ENCODE assay signal across 11 cellular contexts in the genomic region with DNA sequence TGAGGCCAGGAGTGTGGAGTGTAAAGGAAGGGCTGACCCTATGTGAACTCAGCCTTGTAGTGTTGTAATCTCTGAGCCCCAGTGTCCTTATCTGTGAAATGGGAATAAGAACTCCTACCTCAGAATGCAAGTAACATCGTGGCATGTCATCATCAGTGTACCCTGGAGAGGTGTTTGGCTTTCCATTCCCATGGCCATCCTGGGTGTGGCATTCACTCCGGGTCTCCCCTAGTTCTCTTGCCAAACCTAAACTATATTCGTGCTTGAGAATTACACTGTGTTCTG. TPM values are rescaled to one million over a fixed set of nuclear protein-coding genes. Genes with fewer than 3 reads are reported as not detected.
DNase-seq lines count a peak whose midpoint lies in the region; ATAC-seq and TF ChIP-seq lines count a peak whose summit lies in the region.
"Had no signal": no experiment of that assay in that cellular context is flagged by ENCODE, and none has a peak within 500 bp of the region (broad histone marks: within the 10 kb centered on the region; RNA-seq: fewer than 3 reads in every experiment).

No MANE protein-coding gene starts in this region.

- peak; percentile 50 for DNase-seq in HuH-7 (ENCODE audit: low spot score)
- no peak for DNase-seq in esophagus muscularis mucosa (ENCODE audit: extremely low spot score)
- DNase-seq in psoas muscle = no peak
- no peak for DNase-seq in OCI-LY7 (ENCODE audit: low spot score)
- DNase-seq in NCI-H1092 (lab: John Stamatoyannopoulos, UW) = no peak
- DNase-seq in CD1c-positive myeloid dendritic cell (ENCODE audit: extremely low spot score) = no peak
- DNase-seq: AML-193, amygdala, NCI-H2171 had no signal

- H3K27me3 ChIP-seq in BLaER1 = peaks cover 52% of the 10 kb centered on the region
- no peaks in the 10 kb centered on the region for H3K27me3 ChIP-seq in esophagus muscularis mucosa
- H3K27me3 ChIP-seq in psoas muscle (ENCODE audit: insufficient read depth in 3 of 3, low read length in 2 of 3) = peaks cover 0 to 6% (median 0%) of the 10 kb centered on the region in 3 donors

- ATAC-seq in psoas muscle (no peak), GM21576 (IDR thresholded peaks at IDR 0.05; ENCODE audit: unreplicated experiment) (no peak)

- H3K27ac ChIP-seq in BLaER1 = no peak overlapping the region
- peak overlapping the region; percentile 84 to 91 (median 88) for H3K27ac ChIP-seq in esophagus muscularis mucosa (replicated peaks in 1 of 4)
- no peak overlapping the region for H3K27ac ChIP-seq in psoas muscle
- H3K27ac ChIP-seq in OCI-LY7 (ENCODE audit: low read depth, low read length, poor library complexity, severe bottlenecking) = no peak overlapping the region

- H3K4me3 ChIP-seq in BLaER1 (no peak overlapping the region), esophagus muscularis mucosa (peak overlapping the region; percentile 61 to 91 (median 86)), psoas muscle (peak overlapping the region; percentile 65), OCI-LY7 (ENCODE audit: low read depth, low read length, poor library complexity, severe bottlenecking) (no peak overlapping the region)

- TF ChIP-seq POLR2A in esophagus muscularis mucosa (IDR thresholded peaks at IDR 0.05; ENCODE audit: low read depth) = no peak

- H3K4me2 ChIP-seq in BLaER1 = peak overlapping the region; percentile 100; the same call in 1 of the 2 replicates
- H3K4me2 ChIP-seq in OCI-LY7 (ENCODE audit: low read length) = no peak overlapping the region

- no TSS peak for BruUV-seq in OCI-LY7 (replicated peaks; lab: Mats Ljungman, UMichigan)

- H3K9ac ChIP-seq in BLaER1 = no peak overlapping the region

- H3K9me3 ChIP-seq in BLaER1 (no peaks in the 10 kb centered on the region), esophagus muscularis mucosa (no peaks in the 10 kb centered on the region), psoas muscle (no peaks in the 10 kb centered on the region), OCI-LY7 (ENCODE audit: low read length) (no peaks in the 10 kb centered on the region)

- POLR2A ChIA-PET in OCI-LY7 (lab: Charles Lee) = no interaction called here

- WGBS in esophagus muscularis mucosa = 61% methylated on average over 3 of the region's 3 CpGs
- WGBS in psoas muscle, 3 donors = 53 to 70% (median 66%) methylated on average over 3 of the region's 3 CpGs

- CTCF ChIA-PET in OCI-LY7 (lab: Charles Lee; ENCODE audit: unreplicated experiment) = no interaction called here

- H3K36me3 ChIP-seq in BLaER1 (no peaks in the 10 kb centered on the region), esophagus muscularis mucosa (peaks cover 0 to 11% (median 0%) of the 10 kb centered on the region in 4 donors), psoas muscle (ENCODE audit: insufficient read depth in 1 of 2, low read depth in 1 of 2) (no peaks in the 10 kb centered on the region), OCI-LY7 (ENCODE audit: insufficient read depth, low read length) (no peaks in the 10 kb centered on the region)

- TF ChIP-seq CTCF in esophagus muscularis mucosa (IDR thresholded peaks at IDR 0.05) (no peak), psoas muscle (IDR thresholded peaks at IDR 0.05) (no peak), OCI-LY7 (conservative IDR thresholded peaks at IDR 0.05; ENCODE audit: low read length) (no peak)

- H3K4me1 ChIP-seq in BLaER1 = peaks cover 18% of the 10 kb centered on the region
- peaks cover 30 to 55% (median 48%) of the 10 kb centered on the region in 4 donors for H3K4me1 ChIP-seq in esophagus muscularis mucosa
- no peaks in the 10 kb centered on the region for H3K4me1 ChIP-seq in psoas muscle
- H3K4me1 ChIP-seq in OCI-LY7 (ENCODE audit: insufficient read depth, low read length, poor library complexity, severe bottlenecking) = peaks cover 10% of the 10 kb centered on the region

- TF ChIP-seq EP300 in esophagus muscularis mucosa (IDR thresholded peaks at IDR 0.05) = no peak

- H3K79me2 ChIP-seq in OCI-LY7 (ENCODE audit: insufficient read depth, low read depth, low read length) = no peaks in the 10 kb centered on the region

- H2AFZ ChIP-seq in OCI-LY7 (ENCODE audit: low read length) = no peak overlapping the region

- intact Hi-C loops in esophagus muscularis mucosa (cut with DNase I) = loop anchor here (5.0 to 10.0 kb wide), 2 partner anchors 35 to 417 kb away; a partner anchor contains a TSS
- intact Hi-C loops in psoas muscle (cut with DNase I) = no loop called here
- intact Hi-C loops in OCI-LY7 (cut with micrococcal nuclease; ENCODE audit: unreplicated experiment) = no loop called here

- H4K20me1 ChIP-seq in BLaER1 (peaks cover 12% of the 10 kb centered on the region), OCI-LY7 (ENCODE audit: insufficient read depth, low read length) (no peaks in the 10 kb centered on the region)

- H3K9me2 ChIP-seq in OCI-LY7 (ENCODE audit: insufficient read depth, low read length) = no peaks in the 10 kb centered on the region

RNA-seq across cellular contexts. Expression of a gene that starts 1.9 kb away (rescaled TPM):
- total RNA-seq in esophagus muscularis mucosa (10 to 100 TPM; 12.6 to 37.8 (median 21.2) TPM), psoas muscle (1 to 10 TPM in 1 of 4 donors, under 1 TPM in 3; 0.42 to 1.8 (median 0.61) TPM), OCI-LY7 (2022) (not detected in 2 replicates)
- polyA plus RNA-seq in psoas muscle = under 1 TPM; 0.39 to 0.75 (median 0.55) TPM
- not detected in 2 replicates for total RNA-seq in OCI-LY7 (2014; rRNA removed; shearing (Covaris generic))

Comparison
In these comparisons a context has a peak if more than half of its experiments do, and no peak if none do; other contexts are left out.
1. H3K27ac ChIP-seq: peak in esophagus muscularis mucosa (4 of 4); none in BLaER1 (single experiment), psoas muscle (single experiment) and OCI-LY7 (single experiment).
2. H3K4me3 ChIP-seq: peak in esophagus muscularis mucosa (4 of 4) and psoas muscle (single experiment); none in BLaER1 (single experiment) and OCI-LY7 (single experiment).
3. RNA of a gene that starts 1.9 kb away (total RNA-seq): 12.6 to 37.8 TPM in esophagus muscularis mucosa; 0.42 to 1.8 TPM in psoas muscle and not detected in OCI-LY7; every median in the first group is over 4 times any median in the second.